ENCODE assay signal across 10 cellular contexts in the genomic region with DNA sequence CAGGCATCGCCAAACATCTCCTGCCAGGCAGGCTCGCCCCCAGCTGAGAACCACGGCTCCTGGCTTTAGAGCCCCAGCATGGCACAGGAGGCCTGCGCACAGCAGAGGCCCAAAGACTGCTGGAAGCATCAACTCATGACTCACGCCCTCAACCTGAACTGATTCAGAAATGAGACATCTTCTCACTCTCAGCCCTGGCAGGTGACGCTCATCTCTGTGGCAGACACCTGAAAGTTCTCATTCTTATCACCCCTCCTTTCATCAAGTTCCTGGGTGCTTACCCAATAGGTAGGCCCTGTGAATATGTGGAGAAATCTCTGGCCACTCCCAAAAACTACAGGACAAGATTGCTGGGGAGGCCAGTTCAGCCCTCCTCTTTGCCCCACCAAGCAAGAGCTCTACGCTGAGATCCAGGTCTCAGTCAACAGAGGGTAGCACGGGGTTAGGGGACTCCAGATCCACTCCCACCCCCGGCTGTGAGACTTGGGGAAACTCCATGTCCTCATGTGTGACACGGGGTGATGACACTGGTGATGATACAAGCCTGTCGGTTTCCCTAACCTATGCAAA. TPM values are rescaled to one million over a fixed set of nuclear protein-coding genes. Genes with fewer than 3 reads are reported as not detected.
DNase-seq lines count a peak whose midpoint lies in the region; ATAC-seq, FAIRE-seq and TF ChIP-seq lines count a peak whose summit lies in the region.
"Had no signal": no experiment of that assay in that cellular context is flagged by ENCODE, and none has a peak within 500 bp of the region (broad histone marks: within the 10 kb centered on the region; RNA-seq: fewer than 3 reads in every experiment).

No MANE protein-coding gene starts in this region.

- peak overlapping the region; percentile 92 to 97 for H3K27ac Mint-ChIP-seq in natural killer cell treated with Interleukin-12 subunit alpha and Interleukin-12 subunit beta and Interleukin-15 and Interleukin-18, amount 100 ng/mL, for 72 hours
- no peak overlapping the region for H3K27ac Mint-ChIP-seq in endothelial cell (ENCODE audit: unreplicated experiment)

- no peaks in the 10 kb centered on the region for H3K9me3 ChIP-seq in A549
- H3K9me3 ChIP-seq: ascending aorta had no signal

- H3K27me3 Mint-ChIP-seq in activated T-cell treated with anti-CD3 and anti-CD28 coated beads, Interleukin-2, amount 50 U/mL, for 4 hours (ENCODE audit: low read depth), result no peaks in the 10 kb centered on the region
- H3K27me3 Mint-ChIP-seq in natural killer cell treated with Interleukin-12 subunit alpha and Interleukin-12 subunit beta and Interleukin-15 and Interleukin-18, amount 100 ng/mL, for 72 hours, result no peaks in the 10 kb centered on the region
- peaks cover 4% of the 10 kb centered on the region for H3K27me3 Mint-ChIP-seq in endothelial cell (ENCODE audit: unreplicated experiment)

- no peak for TF ChIP-seq POLR2A in A549 (IDR thresholded peaks at IDR 0.05; ENCODE audit: low read length)

- no peak overlapping the region for H3K4me3 ChIP-seq in A549
- H3K4me3 ChIP-seq: ascending aorta had no signal

- TF ChIP-seq RAD21 in A549 (conservative IDR thresholded peaks at IDR 0.05 in 1 of 2, IDR thresholded peaks at IDR 0.05 in 1 of 2), result no peak

- H3K4me3 Mint-ChIP-seq in activated T-cell treated with anti-CD3 and anti-CD28 coated beads, Interleukin-2, amount 50 U/mL, for 4 hours, result peak overlapping the region; percentile 82
- peak overlapping the region; percentile 81 for H3K4me3 Mint-ChIP-seq in natural killer cell treated with Interleukin-12 subunit alpha and Interleukin-12 subunit beta and Interleukin-15 and Interleukin-18, amount 100 ng/mL, for 72 hours
- no peak overlapping the region for H3K4me3 Mint-ChIP-seq in endothelial cell (ENCODE audit: unreplicated experiment)

- peaks cover 27% of the 10 kb centered on the region for H3K36me3 Mint-ChIP-seq in activated T-cell treated with anti-CD3 and anti-CD28 coated beads, Interleukin-2, amount 50 U/mL, for 4 hours (ENCODE audit: insufficient read depth)
- H3K36me3 Mint-ChIP-seq in natural killer cell treated with Interleukin-12 subunit alpha and Interleukin-12 subunit beta and Interleukin-15 and Interleukin-18, amount 100 ng/mL, for 72 hours, result no peaks in the 10 kb centered on the region
- peaks cover 3% of the 10 kb centered on the region for H3K36me3 Mint-ChIP-seq in endothelial cell (ENCODE audit: low read depth, unreplicated experiment)

- FAIRE-seq in A549 (lab: Jason Lieb, UNC), result no peak

- no peaks in the 10 kb centered on the region for H3K9me3 Mint-ChIP-seq in activated T-cell treated with anti-CD3 and anti-CD28 coated beads, Interleukin-2, amount 50 U/mL, for 4 hours
- H3K9me3 Mint-ChIP-seq in natural killer cell treated with Interleukin-12 subunit alpha and Interleukin-12 subunit beta and Interleukin-15 and Interleukin-18, amount 100 ng/mL, for 72 hours, result no peaks in the 10 kb centered on the region
- H3K9me3 Mint-ChIP-seq in endothelial cell (ENCODE audit: unreplicated experiment), result no peaks in the 10 kb centered on the region

- 72% methylated on average over 10 of the region's 11 CpGs for WGBS in A549 (ENCODE audit: missing lambda C conversion rate)

- no peak overlapping the region for H3K4me2 ChIP-seq in A549

- ATAC-seq in A549 (peak in 1 of 2 experiments; percentile 44; a peak in 3 of 6 replicates), GM19468 (IDR thresholded peaks at IDR 0.05; ENCODE audit: extremely low read depth, unreplicated experiment) (peak; percentile 56), HG03575 (IDR thresholded peaks at IDR 0.05; ENCODE audit: extremely low read depth, insufficient number of reproducible peaks, low FRiP score, unreplicated experiment) (peak; percentile 46)
- ATAC-seq in activated T-cell treated with anti-CD3 and anti-CD28 coated beads, Interleukin-2, amount 50 U/mL, for 4 hours, result peak; percentile 77
- ATAC-seq in natural killer cell treated with Interleukin-12 subunit alpha and Interleukin-12 subunit beta and Interleukin-15 and Interleukin-18, amount 100 ng/mL, for 72 hours, result peak; percentile 84 to 88

- DNase-seq in A549 (ENCODE audit: low read depth in 1 of 2, low spot score in 1 of 2) (peak; percentile 14 to 37), H4 (ENCODE audit: low spot score) (no peak), endothelial cell (ENCODE audit: low spot score) (no peak), NCI-H526 (lab: John Stamatoyannopoulos, UW) (no peak)
- peak; percentile 67 for DNase-seq in activated T-cell treated with anti-CD3 and anti-CD28 coated beads, Interleukin-2, amount 50 U/mL, for 4 hours
- peak; percentile 83 for DNase-seq in natural killer cell treated with Interleukin-12 subunit alpha and Interleukin-12 subunit beta and Interleukin-15 and Interleukin-18, amount 100 ng/mL, for 72 hours (ENCODE audit: low spot score)

- H3K4me1 ChIP-seq in A549, result peaks cover 19% of the 10 kb centered on the region

- no peak overlapping the region for H3K27ac ChIP-seq in A549
- H3K27ac ChIP-seq: C4-2B had no signal

- CTCF ChIA-PET in A549 (lab: Yijun Ruan, JAX), result interaction anchor here (0.6 to 1.2 kb wide), 3 partner anchors 25 to 145 kb away, joined by 3 read pairs; no protein-coding TSS in a partner anchor

- no peak for TF ChIP-seq EP300 in A549 (IDR thresholded peaks at IDR 0.05)

- POLR2A ChIA-PET in A549 (lab: Yijun Ruan, JAX), result no interaction called here

- TF ChIP-seq CTCF in A549 (IDR thresholded peaks at IDR 0.05) (no peak), endothelial cell (IDR thresholded peaks at IDR 0.05; ENCODE audit: unreplicated experiment) (no peak)

- H3K4me1 Mint-ChIP-seq in activated T-cell treated with anti-CD3 and anti-CD28 coated beads, Interleukin-2, amount 50 U/mL, for 4 hours (ENCODE audit: low read depth), result peaks cover 96% of the 10 kb centered on the region
- H3K4me1 Mint-ChIP-seq in natural killer cell treated with Interleukin-12 subunit alpha and Interleukin-12 subunit beta and Interleukin-15 and Interleukin-18, amount 100 ng/mL, for 72 hours (ENCODE audit: low read depth in 2 of 2), result peaks cover 80 to 96% of the 10 kb centered on the region in 2 donors
- peaks cover 4% of the 10 kb centered on the region for H3K4me1 Mint-ChIP-seq in endothelial cell (ENCODE audit: unreplicated experiment)

TF ChIP-seq in A549, 52 proteins besides CTCF, POLR2A, EP300 and RAD21:
- TF ChIP-seq RNF2 (IDR thresholded peaks at IDR 0.05; ENCODE audit: borderline replicate concordance, low read depth) (no peak), EHF (CRISPR knock-in tag; IDR thresholded peaks at IDR 0.05) (no peak), MAZ (IDR thresholded peaks at IDR 0.05; ENCODE audit: borderline replicate concordance, low read depth, low read length) (no peak), ZNF302 (CRISPR knock-in tag; IDR thresholded peaks at IDR 0.05) (no peak), CHD2 (IDR thresholded peaks at IDR 0.05; ENCODE audit: low read length, partially characterized antibody) (no peak), KDM1A (IDR thresholded peaks at IDR 0.05; ENCODE audit: low read depth) (no peak)

RNA-seq across cellular contexts. Expression of a gene that starts 11.3 kb away (rescaled TPM):
- polyA plus RNA-seq in A549 (2011; rRNA removed) (1.6 and 2.4 TPM in 2 replicates), A549 (2017; fragmentation: RNase III; extraction: RNeasy Plus Mini Kit Qiagen cat#74134 plus additional on column Dnase treatment) (0.75 to 0.99 TPM (median 0.75 TPM) in 3 replicates)
- polyA plus RNA-seq in A549 (2012; cell fraction: cytosol; rRNA removed), result 0.81 and 1.2 TPM in 2 replicates
- polyA plus RNA-seq in A549 (2012; cell fraction: nucleus; rRNA removed), result 1.7 and 1.8 TPM in 2 replicates
- 1.4 and 2.4 TPM in 2 replicates for polyA minus RNA-seq in A549 (2011; rRNA and poly(A)+ RNA removed)
- total RNA-seq in activated T-cell treated with anti-CD3 and anti-CD28 coated beads, Interleukin-2, amount 50 U/mL, for 4 hours, result 10 to 100 TPM; 48.3 to 51.4 (median 48.9) TPM
- 10 to 100 TPM; 83.3 to 97.1 TPM for total RNA-seq in natural killer cell treated with Interleukin-12 subunit alpha and Interleukin-12 subunit beta and Interleukin-15 and Interleukin-18, amount 100 ng/mL, for 72 hours
- total RNA-seq in H4 (2014; rRNA removed; shearing (Covaris generic)), result 0.08 and 0.23 TPM in 2 replicates
- total RNA-seq in endothelial cell (ENCODE audit: unreplicated experiment), result 3.5 TPM

Comparison
In these comparisons a context has a peak if more than half of its experiments do, and no peak if none do; other contexts are left out.
1. DNase-seq: peak in A549 (2 of 2), activated T-cell treated with anti-CD3 and anti-CD28 coated beads, Interleukin-2, amount 50 U/mL, for 4 hours (single experiment) and natural killer cell treated with Interleukin-12 subunit alpha and Interleukin-12 subunit beta and Interleukin-15 and Interleukin-18, amount 100 ng/mL, for 72 hours (single experiment); none in H4 (single experiment), endothelial cell (single experiment) and NCI-H526 (0 of 2).
2. RNA of a gene that starts 11.3 kb away (total RNA-seq): 83.3 to 97.1 TPM in natural killer cell treated with Interleukin-12 subunit alpha and Interleukin-12 subunit beta and Interleukin-15 and Interleukin-18, amount 100 ng/mL, for 72 hours and 48.3 to 51.4 TPM in activated T-cell treated with anti-CD3 and anti-CD28 coated beads, Interleukin-2, amount 50 U/mL, for 4 hours; 3.5 TPM in endothelial cell (single experiment) and 0.08 to 0.23 TPM in H4; every median in the first group is over 10 times any median in the second.